Comparison of ENCODE assay signal across 10 cellular contexts in the genomic region with DNA sequence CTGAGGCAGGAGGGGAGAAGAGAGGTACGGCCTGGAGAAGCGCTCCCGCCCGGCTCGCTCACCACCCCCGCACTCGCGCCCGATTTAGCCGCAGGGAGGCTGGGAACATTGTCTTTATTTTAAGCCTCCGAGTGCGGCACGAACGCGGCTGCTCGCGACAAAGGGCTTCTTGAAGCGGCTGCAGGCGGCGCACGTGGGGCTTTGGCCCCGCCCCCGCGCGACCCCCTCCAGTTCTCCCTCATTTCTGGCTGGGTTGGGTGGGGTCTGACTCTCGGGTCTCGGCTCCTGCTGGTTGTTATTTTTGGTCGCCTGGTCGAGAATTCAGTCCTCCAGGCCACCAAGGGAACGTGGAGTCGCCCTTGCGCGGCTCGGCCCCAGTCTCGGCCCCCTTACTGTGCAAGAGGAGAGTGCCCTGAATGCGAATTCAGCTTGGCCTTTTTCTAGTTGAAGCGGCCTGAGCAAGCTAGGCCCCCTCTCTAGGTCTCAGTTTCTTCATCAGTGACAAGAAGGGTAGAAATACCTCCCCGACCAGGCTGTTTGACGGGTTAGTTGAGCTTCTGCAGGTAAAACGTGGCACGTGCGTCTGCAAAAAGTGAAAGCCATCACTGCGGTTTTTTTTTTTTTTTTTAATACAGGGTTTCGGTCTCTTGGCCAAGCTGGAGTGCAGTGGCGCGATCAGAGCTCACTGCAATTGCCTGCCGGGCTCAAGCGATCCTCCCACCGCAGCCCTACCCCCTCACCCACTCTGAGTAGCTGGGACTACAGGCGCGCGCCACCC. TPM values are rescaled to one million over a fixed set of nuclear protein-coding genes. Genes with fewer than 3 reads are reported as not detected.
A peak's percentile ranks its signal among the peaks of the same experiment; 100 is the strongest.
DNase-seq lines count a peak whose midpoint lies in the region; ATAC-seq and TF ChIP-seq lines count a peak whose summit lies in the region.
"Had no signal": no experiment of that assay in that cellular context is flagged by ENCODE, and none has a peak within 500 bp of the region (broad histone marks: within the 10 kb centered on the region; RNA-seq: fewer than 3 reads in every experiment).

No MANE protein-coding gene starts in this region.

- H3K9me3 Mint-ChIP-seq in T-cell = no peaks in the 10 kb centered on the region

- H3K4me1 ChIP-seq in fibroblast of lung (ENCODE audit: control insufficient read depth, extremely low read depth, insufficient read depth, low read length) = peaks cover 3% of the 10 kb centered on the region

- peak overlapping the region in 1 of 2 donors; percentile 8 for H3K27ac Mint-ChIP-seq in T-cell

- no peaks in the 10 kb centered on the region for H3K79me2 ChIP-seq in fibroblast of lung (ENCODE audit: control insufficient read depth, insufficient read depth, low read length)

- peak in 2 of 4 experiments; percentile 22 to 66 for ATAC-seq in T-cell (replicated peaks in 1 of 4)
- ATAC-seq in GM21723 (IDR thresholded peaks at IDR 0.05; ENCODE audit: unreplicated experiment) = no peak

- H4K20me1 ChIP-seq in fibroblast of lung (ENCODE audit: control insufficient read depth, extremely low read depth, insufficient read depth, low read length) = no peaks in the 10 kb centered on the region

- no peak overlapping the region for H2AFZ ChIP-seq in fibroblast of lung (ENCODE audit: low read length)

- peaks cover 52 to 71% of the 10 kb centered on the region in 2 donors for H3K27me3 Mint-ChIP-seq in T-cell

- H3K4me3 ChIP-seq in fibroblast of lung (replicated peaks in 1 of 4; ENCODE audit: control extremely low read depth in 1 of 4, insufficient read depth in 1 of 4, low read depth in 3 of 4, low read length in 4 of 4) (peak overlapping the region in 3 of 4 experiments; percentile 7 to 27 (median 21)), skeletal muscle cell (ENCODE audit: low read depth, low read length) (peak overlapping the region; percentile 28)

- TF ChIP-seq CTCF in fibroblast of lung (conservative IDR thresholded peaks at IDR 0.05 in 1 of 2, IDR thresholded peaks at IDR 0.05 in 1 of 2; ENCODE audit: low read depth in 1 of 2, low read length in 2 of 2) = no peak

- no peaks in the 10 kb centered on the region for H3K36me3 Mint-ChIP-seq in T-cell

- CTCF ChIA-PET in T-cell (lab: Charles Lee) = interaction anchor here in 1 of 2 donors (0.6 to 0.7 kb wide), 3 partner anchors 17 to 353 kb away, joined by 3 to 6 read pairs (median 4); a partner anchor contains a TSS

- H3K4me1 Mint-ChIP-seq in T-cell = peaks cover 24 to 36% (median 32%) of the 10 kb centered on the region in 3 donors

- POLR2A ChIA-PET in T-cell (lab: Charles Lee) = interaction anchor here in 1 of 2 donors (0.5 to 0.6 kb wide), 2 partner anchors 17 to 372 kb away, joined by 4 to 5 read pairs; no protein-coding TSS in a partner anchor

- no peak overlapping the region for H3K27ac ChIP-seq in fibroblast of lung (ENCODE audit: insufficient read depth, low read length)
- H3K27ac ChIP-seq: 22Rv1 had no signal

- no peak overlapping the region for H3K9ac ChIP-seq in fibroblast of lung (ENCODE audit: insufficient read depth, low read length)

- H3K27me3 ChIP-seq in fibroblast of lung (ENCODE audit: control insufficient read depth, insufficient read depth, low read length) = peaks cover 56% of the 10 kb centered on the region

- peak overlapping the region; percentile 69 to 79 (median 73) for H3K4me3 Mint-ChIP-seq in T-cell

- peak overlapping the region; percentile 71 for H3K4me2 ChIP-seq in fibroblast of lung (ENCODE audit: extremely low read depth, insufficient read depth, low read length)

- DNase-seq in DMS 273 (lab: John Stamatoyannopoulos, UW; ENCODE audit: unreplicated experiment) (peak; percentile 40), DMS 273 treated with DMSO at 0.1 percent for 48 hours (lab: John Stamatoyannopoulos, UW) (no peak), T-cell (peak in 26 of 34 experiments; percentile 3 to 44 (median 28)), fibroblast of lung (ENCODE audit: low read depth in 2 of 2) (no peak), skeletal muscle cell (ENCODE audit: low read depth) (no peak), T-helper 9 cell (no peak), DMS153 treated with DMSO at 0.1 percent for 48 hours (lab: John Stamatoyannopoulos, UW; ENCODE audit: unreplicated experiment) (no peak)
- DNase-seq: kidney glomerular epithelial cell had no signal

- H3K9me3 ChIP-seq in fibroblast of lung (ENCODE audit: control insufficient read depth, insufficient read depth, low read depth, low read length) = no peaks in the 10 kb centered on the region

- no peaks in the 10 kb centered on the region for H3K36me3 ChIP-seq in fibroblast of lung (ENCODE audit: control insufficient read depth, insufficient read depth, low read length)

RNA-seq across cellular contexts. Expression of a gene that starts 2.7 kb away (rescaled TPM):
- total RNA-seq in T-cell = not detected
- not detected in 2 replicates for total RNA-seq in fibroblast of lung
- not detected in 2 replicates for polyA plus RNA-seq in fibroblast of lung
- polyA plus RNA-seq in fibroblast of lung (2012) = not detected in 2 replicates
- polyA minus RNA-seq in fibroblast of lung (ENCODE audit: low replicate concordance) = not detected in 2 replicates

RNA-seq across cellular contexts. Expression of a gene that starts 43.1 kb away (rescaled TPM):
- total RNA-seq in T-cell (100 to 1,000 TPM; 178 to 248 (median 237) TPM), fibroblast of lung (344 and 441 TPM in 2 replicates)
- 91.2 and 132 TPM in 2 replicates for polyA plus RNA-seq in fibroblast of lung
- polyA plus RNA-seq in fibroblast of lung (2012) = 76.2 and 115 TPM in 2 replicates
- 118 and 198 TPM in 2 replicates for polyA minus RNA-seq in fibroblast of lung (ENCODE audit: low replicate concordance)

Comparison
In these comparisons a context has a peak if more than half of its experiments do, and no peak if none do; other contexts are left out.
1. DNase-seq: peak in DMS 273 (single experiment) and T-cell (26 of 34); none in DMS 273 treated with DMSO at 0.1 percent for 48 hours (single experiment), fibroblast of lung (0 of 2), skeletal muscle cell (single experiment), T-helper 9 cell (single experiment) and DMS153 treated with DMSO at 0.1 percent for 48 hours (single experiment).